ENCODE assay signal across 26 cellular contexts in the genomic region with DNA sequence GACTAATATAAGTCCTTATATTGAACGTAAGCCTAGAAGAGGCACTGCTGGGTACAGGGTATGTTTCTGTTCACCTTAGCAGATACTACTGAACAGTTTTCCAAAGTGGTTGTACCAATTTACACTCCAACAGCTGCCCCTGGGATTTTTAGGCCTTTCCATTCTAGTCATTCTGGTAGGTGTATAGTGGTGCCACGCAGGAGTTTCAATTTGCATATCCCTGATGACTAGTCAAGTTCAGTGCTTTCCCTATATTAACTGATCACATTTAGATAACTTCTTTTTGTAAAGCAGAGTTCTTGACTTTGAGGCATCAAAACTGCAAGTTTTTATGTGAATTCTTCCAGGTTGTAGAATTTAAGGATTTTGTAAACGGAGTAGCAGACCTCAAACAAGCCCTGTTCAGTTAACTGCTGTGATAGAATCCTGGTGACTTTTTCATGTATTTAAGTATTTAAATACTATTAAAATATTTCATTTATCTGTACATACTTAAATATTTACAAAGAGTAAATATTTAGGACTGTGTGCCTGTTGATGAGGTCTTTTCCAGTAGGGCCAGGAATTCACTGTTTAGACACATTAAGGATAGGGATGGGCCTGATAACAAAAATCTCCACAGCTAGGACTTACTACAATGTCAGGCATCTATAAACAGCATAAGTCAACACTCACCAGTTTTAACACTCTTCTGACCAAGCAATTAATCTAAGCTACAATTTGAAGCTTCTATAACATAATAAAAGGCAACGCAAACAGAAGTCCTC. TPM values are rescaled to one million over a fixed set of nuclear protein-coding genes. Genes with fewer than 3 reads are reported as not detected.
A peak's percentile ranks its signal among the peaks of the same experiment; 100 is the strongest.
DNase-seq lines count a peak whose midpoint lies in the region; ATAC-seq, FAIRE-seq and TF ChIP-seq lines count a peak whose summit lies in the region.
"Had no signal": no experiment of that assay in that cellular context is flagged by ENCODE, and none has a peak within 500 bp of the region (broad histone marks: within the 10 kb centered on the region; RNA-seq: fewer than 3 reads in every experiment).

No MANE protein-coding gene starts in this region.

- H3K9ac ChIP-seq in HepG2 (ENCODE audit: insufficient read depth, low read depth, low read length) = no peak overlapping the region
- no peak overlapping the region for H3K9ac ChIP-seq in K562 (ENCODE audit: insufficient read depth in 1 of 2, low read depth in 2 of 2, low read length in 2 of 2)
- no peak overlapping the region for H3K9ac ChIP-seq in H9 (ENCODE audit: extremely low read depth, insufficient read length, low read length)
- H3K9ac ChIP-seq: SK-N-SH had no signal

- intact Hi-C loops in HepG2 (cut with micrococcal nuclease; ENCODE audit: unreplicated experiment) = loop anchor here (5.0 kb wide), 1 partner anchor 49 kb away; a partner anchor contains a TSS
- intact Hi-C loops in right lobe of liver (cut with DNase I) = no loop called here
- intact Hi-C loops in Panc1 (cut with micrococcal nuclease; ENCODE audit: unreplicated experiment) = no loop called here
- intact Hi-C loops in K562 (cut with micrococcal nuclease) = no loop called here

- in situ Hi-C loops in HepG2 (cut with HindIII; ENCODE audit: extremely low pct_ligation_motif_present, low pct_unique_long_range_greater_than_20kb) (no loop called here), Panc1 (cut with HindIII; ENCODE audit: low pct_unique_long_range_greater_than_20kb, low sequenced_read_pairs) (no loop called here), K562 (cut with MboI) (no loop called here)

- H2BK20ac ChIP-seq in H9 (ENCODE audit: low read depth, low read length, poor library complexity, severe bottlenecking) = no peak overlapping the region

- BruUV-seq in HepG2 (replicated peaks; lab: Mats Ljungman, UMichigan) (no TSS peak), Panc1 (replicated peaks; lab: Mats Ljungman, UMichigan) (TSS peak; percentile 21), K562 (replicated peaks; lab: Mats Ljungman, UMichigan) (no TSS peak)

- no peak overlapping the region for H4K5ac ChIP-seq in H9 (ENCODE audit: insufficient read length, low read depth, low read length)

- H3K27me3 ChIP-seq in HepG2 (ENCODE audit: control insufficient read depth in 1 of 2, insufficient read depth in 2 of 2, low read length in 2 of 2) (no peaks in the 10 kb centered on the region), right lobe of liver (no peaks in the 10 kb centered on the region), Panc1 (ENCODE audit: control insufficient read depth, insufficient read depth, low read length) (no peaks in the 10 kb centered on the region), K562 (ENCODE audit: control insufficient read depth in 2 of 2, insufficient read depth in 2 of 2, low read length in 2 of 2) (no peaks in the 10 kb centered on the region), osteoblast (ENCODE audit: insufficient read depth, low read length) (no peaks in the 10 kb centered on the region), H9 (ENCODE audit: insufficient read depth, low read length) (no peaks in the 10 kb centered on the region)
- H3K27me3 ChIP-seq: MG63 had no signal

- no peaks in the 10 kb centered on the region for H3K9me1 ChIP-seq in K562 (ENCODE audit: control insufficient read depth, insufficient read depth, low read length)

- POLR2A ChIA-PET in HepG2 (lab: Yijun Ruan, JAX) = no interaction called here
- POLR2A ChIA-PET in Panc1 (lab: Charles Lee) = no interaction called here
- POLR2A ChIA-PET in K562 (lab: Yijun Ruan, JAX) = no interaction called here

- H3K4me2 ChIP-seq in HepG2 (ENCODE audit: low read depth, low read length) = no peak overlapping the region
- H3K4me2 ChIP-seq in K562 (ENCODE audit: insufficient read depth, low read length) = no peak overlapping the region
- H3K4me2 ChIP-seq in osteoblast (ENCODE audit: insufficient read depth, low read length) = no peak overlapping the region
- no peak overlapping the region for H3K4me2 ChIP-seq in H9 (ENCODE audit: insufficient read depth, insufficient read length, low read length)
- H3K4me2 ChIP-seq: SK-N-SH had no signal

- no peak overlapping the region for H2BK5ac ChIP-seq in H9 (ENCODE audit: insufficient read length, low read length)

- TF ChIP-seq POLR2A in HepG2 (IDR thresholded peaks at IDR 0.05; ENCODE audit: insufficient read depth in 1 of 2, low read depth in 2 of 2, low read length in 2 of 2) = no peak
- TF ChIP-seq POLR2A in right lobe of liver (IDR thresholded peaks at IDR 0.05) = no peak
- no peak for TF ChIP-seq POLR2A in K562 (conservative IDR thresholded peaks at IDR 0.05)

- no peaks in the 10 kb centered on the region for H3K23me2 ChIP-seq in H9 (ENCODE audit: insufficient read length, low read depth, low read length, poor library complexity, severe bottlenecking)

- no peak overlapping the region for H2BK120ac ChIP-seq in H9 (ENCODE audit: low read depth, low read length, poor library complexity, severe bottlenecking)

- H3K56ac ChIP-seq in H9 (ENCODE audit: insufficient read length, low read depth, low read length) = no peak overlapping the region

- no peak overlapping the region for H4K91ac ChIP-seq in H9 (ENCODE audit: insufficient read length, low read depth, low read length)

- no peaks in the 10 kb centered on the region for H3K79me1 ChIP-seq in H9 (ENCODE audit: insufficient read depth, low read depth, low read length, poor library complexity, severe bottlenecking)

- no peak overlapping the region for H4K8ac ChIP-seq in H9 (replicated peaks; ENCODE audit: insufficient read length, low read depth, low read length)

- no peak overlapping the region for H2AK5ac ChIP-seq in H9 (ENCODE audit: insufficient read length, low read length)

- peaks cover 9 to 79% (median 49%) of the 10 kb centered on the region in 3 experiments; a peak in 5 of 7 replicates for H3K36me3 Mint-ChIP-seq in H9 (ENCODE audit: insufficient read depth in 1 of 3, low read depth in 3 of 3)

- H3K27ac ChIP-seq in HepG2 (ENCODE audit: extremely low read length, insufficient read depth, low read length) = no peak overlapping the region
- H3K27ac ChIP-seq in right lobe of liver = no peak overlapping the region
- no peak overlapping the region for H3K27ac ChIP-seq in Panc1 (ENCODE audit: low read length)
- no peak overlapping the region for H3K27ac ChIP-seq in K562 (ENCODE audit: extremely low read depth, low read depth, low read length)
- H3K27ac ChIP-seq in osteoblast (ENCODE audit: low read depth, low read length) = no peak overlapping the region
- no peak overlapping the region for H3K27ac ChIP-seq in H9 (ENCODE audit: insufficient read length, low read depth, low read length)

- H3T11ph ChIP-seq in H9 (ENCODE audit: low read length) = no peak overlapping the region

- H3K79me2 ChIP-seq in HepG2 (ENCODE audit: insufficient read depth, low read length) (no peaks in the 10 kb centered on the region), K562 (ENCODE audit: control insufficient read depth, insufficient read depth, low read length) (no peaks in the 10 kb centered on the region), osteoblast (ENCODE audit: insufficient read depth, low read length) (no peaks in the 10 kb centered on the region), H9 (ENCODE audit: insufficient read depth, low read length) (no peaks in the 10 kb centered on the region)

- H3K4me3 Mint-ChIP-seq in H9 = no peak overlapping the region
- H3K4me3 Mint-ChIP-seq: CD4-positive, alpha-beta memory T cell had no signal

- TF ChIP-seq EP300 in HepG2 (IDR thresholded peaks at IDR 0.05; ENCODE audit: low read depth in 2 of 2, low read length in 2 of 2) (no peak), HepG2 (CRISPR knock-in tag; IDR thresholded peaks at IDR 0.05; ENCODE audit: borderline replicate concordance) (no peak), K562 (IDR thresholded peaks at IDR 0.05; ENCODE audit: low read length) (no peak)

- H3K4me1 ChIP-seq in HepG2 (ENCODE audit: insufficient read depth, low read length) (peaks cover 34% of the 10 kb centered on the region), right lobe of liver (no peaks in the 10 kb centered on the region), Panc1 (ENCODE audit: control insufficient read depth, insufficient read depth, low read length) (no peaks in the 10 kb centered on the region), K562 (replicated peaks in 1 of 2; ENCODE audit: control insufficient read depth in 2 of 2, insufficient read depth in 2 of 2, low read length in 2 of 2) (no peaks in the 10 kb centered on the region), osteoblast (ENCODE audit: insufficient read depth, low read length) (peaks cover 3% of the 10 kb centered on the region), H9 (ENCODE audit: insufficient read depth, low read length) (no peaks in the 10 kb centered on the region)

- CTCF ChIA-PET in HepG2 (lab: Yijun Ruan, JAX; ENCODE audit: low intra/inter-chr PET ratio, low total read pairs) = no interaction called here
- CTCF ChIA-PET in Panc1 (lab: Charles Lee) = interaction anchor here (0.6 kb wide), 1 partner anchor 11 kb away, joined by 8 read pairs; no protein-coding TSS in a partner anchor
- CTCF ChIA-PET in K562 (lab: Yijun Ruan, JAX; ENCODE audit: low intra/inter-chr PET ratio) = no interaction called here

- H3K9me3 Mint-ChIP-seq in H9 = no peaks in the 10 kb centered on the region
- H3K9me3 Mint-ChIP-seq: CD4-positive, alpha-beta memory T cell had no signal

- H3K4ac ChIP-seq in H9 (ENCODE audit: low read depth, low read length) = no peak overlapping the region

- H3K9me3 ChIP-seq in HepG2 (ENCODE audit: low read length) (no peaks in the 10 kb centered on the region), right lobe of liver (no peaks in the 10 kb centered on the region), Panc1 (ENCODE audit: control insufficient read depth, insufficient read depth, low read depth, low read length) (no peaks in the 10 kb centered on the region), K562 (replicated peaks; ENCODE audit: control insufficient read depth, insufficient read depth, low read depth, low read length) (no peaks in the 10 kb centered on the region), osteoblast (ENCODE audit: low read depth, low read length) (no peaks in the 10 kb centered on the region), H9 (ENCODE audit: control insufficient read depth, low read depth, low read length) (no peaks in the 10 kb centered on the region)
- H3K9me3 ChIP-seq: MG63, SK-N-SH had no signal

- no peaks in the 10 kb centered on the region for H3K4me1 Mint-ChIP-seq in H9
- H3K4me1 Mint-ChIP-seq: CD4-positive, alpha-beta memory T cell had no signal

- DNase-seq in HepG2 (ENCODE audit: low spot score) (no peak), right lobe of liver (no peak), Panc1 (ENCODE audit: low read depth, low spot score) (no peak), K562 (ENCODE audit: extremely low read depth in 1 of 4, low spot score in 3 of 4) (no peak), osteoblast (ENCODE audit: insufficient read length, low spot score, missing footprints) (no peak), H9 (no peak)
- DNase-seq: C1 segment of cervical spinal cord; CD4-positive, alpha-beta memory T cell; COR-L47; DMS53; KBM-7; MG63; NCI-H1105 treated with DMSO at 0.1 percent for 48 hours; NCI-H146; NCI-H1930; NCI-H2107; NCI-H524; NCI-H774; SK-N-SH had no signal

- H3K36me3 ChIP-seq in HepG2 (replicated peaks in 1 of 2; ENCODE audit: control insufficient read depth in 1 of 2, insufficient read depth in 2 of 2, low read length in 2 of 2) (peaks cover 8 to 39% of the 10 kb centered on the region in 2 experiments), right lobe of liver (peaks cover 0 to 9% (median 3%) of the 10 kb centered on the region in 4 donors), Panc1 (ENCODE audit: control insufficient read depth, insufficient read depth, low read length) (peaks cover 14% of the 10 kb centered on the region), K562 (ENCODE audit: control insufficient read depth, insufficient read depth, low read length) (peaks cover 37% of the 10 kb centered on the region; the same call in 2 of the 3 replicates), osteoblast (ENCODE audit: insufficient read depth, low read length) (peaks cover 60% of the 10 kb centered on the region)

- no peak for FAIRE-seq in HepG2 (lab: Jason Lieb, UNC)
- FAIRE-seq in K562 (lab: Jason Lieb, UNC) = peak; percentile 35
- FAIRE-seq: G401.6, GM12892, GM19239, H1 had no signal

- no peaks in the 10 kb centered on the region for H3K27me3 Mint-ChIP-seq in H9 (ENCODE audit: low read depth)
- H3K27me3 Mint-ChIP-seq: CD4-positive, alpha-beta memory T cell had no signal

- ATAC-seq in HepG2 (no peak), right lobe of liver (no peak), Panc1 (no peak), K562 (no peak), GM18861 (IDR thresholded peaks at IDR 0.05; ENCODE audit: unreplicated experiment) (no peak)
- ATAC-seq: HCT116 had no signal

- H4K20me1 ChIP-seq in HepG2 (ENCODE audit: insufficient read depth, low read length) (no peaks in the 10 kb centered on the region), K562 (replicated peaks; ENCODE audit: control insufficient read depth, insufficient read depth, low read length) (no peaks in the 10 kb centered on the region), osteoblast (ENCODE audit: insufficient read depth, low read length) (no peaks in the 10 kb centered on the region), H9 (ENCODE audit: control insufficient read depth, insufficient read depth, insufficient read length) (no peaks in the 10 kb centered on the region)

- TF ChIP-seq RAD21 in HepG2 (CRISPR knock-in tag; IDR thresholded peaks at IDR 0.05) = no peak
- no peak for TF ChIP-seq RAD21 in K562 (CRISPR knock-in tag; conservative IDR thresholded peaks at IDR 0.05 in 1 of 2, IDR thresholded peaks at IDR 0.05 in 1 of 2)

- no peak overlapping the region for H3K14ac ChIP-seq in H9 (ENCODE audit: insufficient read depth, low read length)

- no peak overlapping the region for H2AFZ ChIP-seq in HepG2 (ENCODE audit: low read length)
- no peak overlapping the region for H2AFZ ChIP-seq in K562 (ENCODE audit: low read depth, low read length)
- H2AFZ ChIP-seq in osteoblast (ENCODE audit: low read length) = no peak overlapping the region
- no peak overlapping the region for H2AFZ ChIP-seq in H9 (ENCODE audit: low read length)

- H3K27ac Mint-ChIP-seq in H9 = no peak overlapping the region
- H3K27ac Mint-ChIP-seq: CD4-positive, alpha-beta memory T cell had no signal

- no peak overlapping the region for H3K23ac ChIP-seq in H9 (ENCODE audit: insufficient read length, low read depth, low read length)

- TF ChIP-seq CTCF in HepG2 (CRISPR knock-in tag; IDR thresholded peaks at IDR 0.05) (no peak), right lobe of liver (IDR thresholded peaks at IDR 0.05) (no peak), Panc1 (IDR thresholded peaks at IDR 0.05) (no peak), K562 (IDR thresholded peaks at IDR 0.05 in 2 of 3, conservative IDR thresholded peaks at IDR 0.05 in 1 of 3; ENCODE audit: insufficient read depth in 2 of 3, low read depth in 1 of 3, low read length in 3 of 3) (no peak), osteoblast (IDR thresholded peaks at IDR 0.05; ENCODE audit: extremely low read depth, low read depth, low read length) (no peak), H9 (conservative IDR thresholded peaks at IDR 0.05) (no peak)

- 97% methylated on average over 4 of the region's 4 CpGs for WGBS in HepG2 (ENCODE audit: low lambda C conversion rate)
- 97% methylated on average over 4 of the region's 4 CpGs for WGBS in right lobe of liver (ENCODE audit: insufficient coverage, low coverage, low lambda C conversion rate, missing lambda C conversion rate)
- WGBS in K562 (ENCODE audit: insufficient coverage, low coverage, missing lambda C conversion rate) = 80% methylated on average over 4 of the region's 4 CpGs
- no CpG with 5 or more reads among the region's 4 CpGs for WGBS in H9 (ENCODE audit: extremely low coverage, insufficient read length, low lambda C conversion rate)

- no peak overlapping the region for H3K4me3 ChIP-seq in HepG2 (replicated peaks in 1 of 3; ENCODE audit: insufficient read depth in 1 of 3, low read depth in 2 of 3, low read length in 3 of 3)
- H3K4me3 ChIP-seq in right lobe of liver = no peak overlapping the region
- no peak overlapping the region for H3K4me3 ChIP-seq in Panc1 (ENCODE audit: low read depth in 2 of 2, low read length in 2 of 2)
- H3K4me3 ChIP-seq in K562 = no peak overlapping the region
- no peak overlapping the region for H3K4me3 ChIP-seq in osteoblast (ENCODE audit: insufficient read depth, low read length)
- H3K4me3 ChIP-seq: MG63 had no signal

- H3K18ac ChIP-seq in H9 (ENCODE audit: insufficient read length, low read depth, low read length) = no peak overlapping the region

- H2BK12ac ChIP-seq in H9 (ENCODE audit: insufficient read length, low read depth, low read length) = no peak overlapping the region

- H2BK15ac ChIP-seq in H9 (ENCODE audit: low read depth, low read length) = no peak overlapping the region

RNA-seq across cellular contexts. Expression of a gene that starts 47.4 kb away (rescaled TPM):
- total RNA-seq in HepG2 (2016; rRNA removed; fragmentation: Illumina TruSeq; extraction: Trizol) (3.6 and 5.6 TPM in 2 replicates), right lobe of liver (1 to 10 TPM; 4.4 to 9.2 (median 5.6) TPM), Panc1 (2021; ENCODE audit: unreplicated experiment) (0.08 TPM), K562 (2014; rRNA removed) (not detected in 2 replicates), K562 (2014; rRNA removed; fragmentation: Illumina TruSeq; extraction: Trizol) (not detected in 2 replicates), K562 (2015; rRNA removed; fragmentation: Illumina TruSeq; extraction: Trizol) (not detected in 2 replicates), K562 (2021) (not detected in 2 replicates), osteoblast (0.36 and 0.88 TPM in 2 replicates), H9 (2021) (25.2 and 27.0 TPM in 2 replicates)
- total RNA-seq in HepG2 (2016; cell fraction: cytosol; rRNA removed; fragmentation: Illumina TruSeq; extraction: Trizol; ENCODE audit: low read depth) = 0.88 and 0.91 TPM in 2 replicates
- 3.1 and 5.2 TPM in 2 replicates for total RNA-seq in HepG2 (2016; cell fraction: insoluble cytoplasmic fraction; rRNA removed; fragmentation: Illumina TruSeq; extraction: Trizol)
- total RNA-seq in HepG2 (2016; cell fraction: membrane; rRNA removed; fragmentation: Illumina TruSeq; extraction: Trizol) = 1.8 and 2.1 TPM in 2 replicates
- total RNA-seq in HepG2 (2016; cell fraction: nucleus; rRNA removed; fragmentation: Illumina TruSeq; extraction: Trizol) = 5.3 and 5.6 TPM in 2 replicates
- polyA plus RNA-seq in HepG2 (2011; rRNA removed) (4.8 and 5.0 TPM in 2 replicates), K562 (2011; rRNA removed) (0.07 and 0.08 TPM in 2 replicates), K562 (2014; fragmentation: Illumina TruSeq; extraction: Trizol) (not detected in 2 replicates), K562 (2014; fragmentation: Nextera tagmentation; extraction: Ambion mirVana) (under 1 TPM in 1 of 2 experiments, not detected in 1; 0.07 TPM), K562 (2014; rRNA removed) (0.03 TPM in 1 of 2 replicates, not detected in the other)
- polyA plus RNA-seq in HepG2 (2011; cell fraction: cytosol; rRNA removed) = 4.8 and 5.7 TPM in 2 replicates
- 4.2 TPM in 2 replicates for polyA plus RNA-seq in HepG2 (2011; cell fraction: nucleus; rRNA removed)
- 5.5 and 6.5 TPM in 2 replicates for polyA plus RNA-seq in HepG2 (2012)
- 0.61 and 0.77 TPM in 2 replicates for polyA plus RNA-seq in HepG2 (2016; cell fraction: cytosol; fragmentation: Illumina TruSeq; extraction: Trizol; ENCODE audit: low read depth)
- 4.0 and 4.4 TPM in 2 replicates for polyA plus RNA-seq in HepG2 (2016; cell fraction: insoluble cytoplasmic fraction; fragmentation: Illumina TruSeq; extraction: Trizol; ENCODE audit: low read depth)
- polyA plus RNA-seq in HepG2 (2016; cell fraction: membrane; fragmentation: Illumina TruSeq; extraction: Trizol; ENCODE audit: low read depth) = 1.1 and 1.4 TPM in 2 replicates
- 9.4 and 10.1 TPM in 2 replicates for polyA plus RNA-seq in HepG2 (2016; cell fraction: nucleus; fragmentation: Illumina TruSeq; extraction: Trizol; ENCODE audit: insufficient read depth, low read depth)
- 10.3 TPM in 1 of 2 replicates, not detected in the other for polyA minus RNA-seq in HepG2 (2011; rRNA and poly(A)+ RNA removed; ENCODE audit: low replicate concordance)
- polyA minus RNA-seq in HepG2 (2011; cell fraction: cytosol; rRNA and poly(A)+ RNA removed) = 2.8 and 3.6 TPM in 2 replicates
- 6.2 and 7.7 TPM in 2 replicates for polyA minus RNA-seq in HepG2 (2011; cell fraction: nucleus; rRNA and poly(A)+ RNA removed)
- 0.19 TPM for polyA plus RNA-seq in Panc1 (2012; ENCODE audit: insufficient read length)
- 0.19 TPM in 1 of 2 replicates, not detected in the other for total RNA-seq in K562 (2011; cell fraction: chromatin; rRNA removed; ENCODE audit: low replicate concordance)
- not detected in 2 replicates for total RNA-seq in K562 (2011; cell fraction: nucleolus; rRNA removed)
- total RNA-seq in K562 (2011; cell fraction: nucleoplasm; rRNA removed) = not detected in 2 replicates
- 0.15 TPM in 1 of 2 replicates, not detected in the other for polyA plus RNA-seq in K562 (2011; cell fraction: cytosol; rRNA removed)
- polyA plus RNA-seq in K562 (2011; cell fraction: nucleus; rRNA removed) = 0.10 TPM in 1 of 2 replicates, not detected in the other
- polyA plus RNA-seq in K562 (2012) = 0.04 TPM in 1 of 2 replicates, not detected in the other
- polyA minus RNA-seq in K562 (2011; rRNA and poly(A)+ RNA removed) = 0.21 TPM in 1 of 2 replicates, not detected in the other
- polyA minus RNA-seq in K562 (2011; cell fraction: cytosol; rRNA and poly(A)+ RNA removed) = not detected in 2 replicates
- 0.11 TPM in 1 of 2 replicates, not detected in the other for polyA minus RNA-seq in K562 (2011; cell fraction: nucleus; rRNA and poly(A)+ RNA removed)
- total RNA-seq: CD4-positive, alpha-beta memory T cell; LHCN-M2 had no signal
- polyA plus RNA-seq: CD4-positive, alpha-beta memory T cell; SK-N-SH had no signal

RNA-seq across cellular contexts. Expression of a gene that starts 51.1 kb away (rescaled TPM):
- 8.9 and 9.6 TPM in 2 replicates for total RNA-seq in HepG2 (2016; rRNA removed; fragmentation: Illumina TruSeq; extraction: Trizol)
- total RNA-seq in HepG2 (2016; cell fraction: cytosol; rRNA removed; fragmentation: Illumina TruSeq; extraction: Trizol; ENCODE audit: low read depth) = 11.8 and 13.6 TPM in 2 replicates
- 8.2 and 9.0 TPM in 2 replicates for total RNA-seq in HepG2 (2016; cell fraction: insoluble cytoplasmic fraction; rRNA removed; fragmentation: Illumina TruSeq; extraction: Trizol)
- 7.0 and 7.7 TPM in 2 replicates for total RNA-seq in HepG2 (2016; cell fraction: membrane; rRNA removed; fragmentation: Illumina TruSeq; extraction: Trizol)
- total RNA-seq in HepG2 (2016; cell fraction: nucleus; rRNA removed; fragmentation: Illumina TruSeq; extraction: Trizol) = 10.5 and 11.4 TPM in 2 replicates
- 8.9 and 13.8 TPM in 2 replicates for polyA plus RNA-seq in HepG2 (2011; rRNA removed)
- polyA plus RNA-seq in HepG2 (2011; cell fraction: cytosol; rRNA removed) = 6.1 and 9.0 TPM in 2 replicates
- 10.8 and 14.3 TPM in 2 replicates for polyA plus RNA-seq in HepG2 (2011; cell fraction: nucleus; rRNA removed)
- 5.4 and 5.8 TPM in 2 replicates for polyA plus RNA-seq in HepG2 (2012)
- 0.49 and 0.51 TPM in 2 replicates for polyA plus RNA-seq in HepG2 (2016; cell fraction: cytosol; fragmentation: Illumina TruSeq; extraction: Trizol; ENCODE audit: low read depth)
- 4.9 and 5.3 TPM in 2 replicates for polyA plus RNA-seq in HepG2 (2016; cell fraction: insoluble cytoplasmic fraction; fragmentation: Illumina TruSeq; extraction: Trizol; ENCODE audit: low read depth)
- polyA plus RNA-seq in HepG2 (2016; cell fraction: membrane; fragmentation: Illumina TruSeq; extraction: Trizol; ENCODE audit: low read depth) = 0.70 and 0.99 TPM in 2 replicates
- polyA plus RNA-seq in HepG2 (2016; cell fraction: nucleus; fragmentation: Illumina TruSeq; extraction: Trizol; ENCODE audit: insufficient read depth, low read depth) = 10.8 and 11.1 TPM in 2 replicates
- 27.4 and 35.4 TPM in 2 replicates for polyA minus RNA-seq in HepG2 (2011; rRNA and poly(A)+ RNA removed; ENCODE audit: low replicate concordance)
- 14.7 and 18.3 TPM in 2 replicates for polyA minus RNA-seq in HepG2 (2011; cell fraction: cytosol; rRNA and poly(A)+ RNA removed)
- polyA minus RNA-seq in HepG2 (2011; cell fraction: nucleus; rRNA and poly(A)+ RNA removed) = 23.0 and 30.5 TPM in 2 replicates
- total RNA-seq in right lobe of liver = 1 to 10 TPM; 2.3 to 9.8 (median 5.6) TPM
- total RNA-seq in Panc1 (2021; ENCODE audit: unreplicated experiment) = 13.1 TPM
- polyA plus RNA-seq in Panc1 (2012; ENCODE audit: insufficient read length) = 4.8 TPM
- total RNA-seq in K562 (2011; cell fraction: chromatin; rRNA removed; ENCODE audit: low replicate concordance) = 17.7 and 28.7 TPM in 2 replicates
- 10.2 and 11.4 TPM in 2 replicates for total RNA-seq in K562 (2011; cell fraction: nucleolus; rRNA removed)
- 16.4 and 16.9 TPM in 2 replicates for total RNA-seq in K562 (2011; cell fraction: nucleoplasm; rRNA removed)
- total RNA-seq in K562 (2014; rRNA removed) = 1.9 and 2.5 TPM in 2 replicates
- 2.6 and 2.7 TPM in 2 replicates for total RNA-seq in K562 (2014; rRNA removed; fragmentation: Illumina TruSeq; extraction: Trizol)
- 1.8 and 2.1 TPM in 2 replicates for total RNA-seq in K562 (2015; rRNA removed; fragmentation: Illumina TruSeq; extraction: Trizol)
- total RNA-seq in K562 (2021) = 3.1 TPM in 2 replicates
- polyA plus RNA-seq in K562 (2011; rRNA removed) = 4.6 and 7.1 TPM in 2 replicates
- polyA plus RNA-seq in K562 (2011; cell fraction: cytosol; rRNA removed) = 2.8 and 3.0 TPM in 2 replicates
- 6.7 and 9.3 TPM in 2 replicates for polyA plus RNA-seq in K562 (2011; cell fraction: nucleus; rRNA removed)
- 1.5 TPM in 2 replicates for polyA plus RNA-seq in K562 (2012)
- polyA plus RNA-seq in K562 (2014; fragmentation: Illumina TruSeq; extraction: Trizol) = 2.6 and 2.9 TPM in 2 replicates
- polyA plus RNA-seq in K562 (2014; fragmentation: Nextera tagmentation; extraction: Ambion mirVana) = 1 to 10 TPM in 1 of 2 experiments, under 1 TPM in 1; 0.60 to 1.3 TPM
- polyA plus RNA-seq in K562 (2014; rRNA removed) = 2.6 and 2.9 TPM in 2 replicates
- polyA minus RNA-seq in K562 (2011; rRNA and poly(A)+ RNA removed) = 11.9 and 13.9 TPM in 2 replicates
- 2.7 and 6.1 TPM in 2 replicates for polyA minus RNA-seq in K562 (2011; cell fraction: cytosol; rRNA and poly(A)+ RNA removed)
- polyA minus RNA-seq in K562 (2011; cell fraction: nucleus; rRNA and poly(A)+ RNA removed) = 5.9 and 6.9 TPM in 2 replicates
- total RNA-seq in osteoblast = 11.2 and 12.7 TPM in 2 replicates
- 19.3 and 23.2 TPM in 2 replicates for total RNA-seq in H9 (2021)
